ENCODE assay signal across 20 cellular contexts in genomic region chr12:92863255-92863654, GRCh38.
DNase-seq lines count a peak whose midpoint lies in the region; ATAC-seq and TF ChIP-seq lines count a peak whose summit lies in the region.
"Had no signal": no experiment of that assay in that cellular context is flagged by ENCODE, and none has a peak within 500 bp of the region (broad histone marks: within the 10 kb centered on the region; RNA-seq: fewer than 3 reads in every experiment).

No MANE protein-coding gene starts in this region.

- peaks cover 16% of the 10 kb centered on the region for H3K4me1 Mint-ChIP-seq in dendritic cell treated with granulocyte-macrophage colony-stimulating factor and Interleukin-4, amounts not matched to agents 40 ng/mL and 50 ng/mL, for 4 days (ENCODE audit: low read depth)
- H3K4me1 Mint-ChIP-seq in WTC11 = no peaks in the 10 kb centered on the region

- H3K27me3 ChIP-seq in DND-41 (ENCODE audit: insufficient read depth, low read length, poor library complexity) = no peaks in the 10 kb centered on the region

- DNase-seq in DND-41 = peak; percentile 53
- DNase-seq in Jurkat, Clone E6-1 (ENCODE audit: low read depth, low spot score) = peak; percentile 64
- DNase-seq in OCI-M1 (lab: John Stamatoyannopoulos, UW) = peak; percentile 53
- no peak for DNase-seq in middle frontal gyrus (ENCODE audit: extremely low spot score, low spot score)
- DNase-seq in activated T-cell treated with anti-CD3 and anti-CD28 coated beads for 4 hours = no peak
- no peak for DNase-seq in WTC11 (ENCODE audit: low spot score)
- DNase-seq: COR-L47, DMS 273 treated with DMSO at 0.1 percent for 48 hours, GM23248, HCEC 1CT, NCI-H1105 treated with DMSO at 0.1 percent for 48 hours, NCI-H1694 treated with DMSO at 0.1 percent for 48 hours, NCI-H2227 treated with DMSO at 0.1 percent for 48 hours, NCI-H524, NCI-H82, SW 1271 had no signal

- ATAC-seq in DND-41 (ENCODE audit: insufficient read depth, low read depth) (peak; percentile 84), WTC11 (no peak)
- ATAC-seq: Panc1 had no signal

- no peaks in the 10 kb centered on the region for H3K9me3 Mint-ChIP-seq in dendritic cell treated with granulocyte-macrophage colony-stimulating factor and Interleukin-4, amounts not matched to agents 40 ng/mL and 50 ng/mL, for 4 days
- H3K9me3 Mint-ChIP-seq in WTC11 = no peaks in the 10 kb centered on the region

- peaks cover 53% of the 10 kb centered on the region for H3K36me3 ChIP-seq in DND-41 (ENCODE audit: insufficient read depth, low read length)

- no peak overlapping the region for H3K9ac ChIP-seq in DND-41 (ENCODE audit: low read depth, low read length)
- H3K9ac ChIP-seq: GM23248 had no signal

- intact Hi-C loops in dendritic cell treated with granulocyte-macrophage colony-stimulating factor and Interleukin-4, amounts not matched to agents 40 ng/mL and 50 ng/mL, for 4 days (cut with micrococcal nuclease) = no loop called here

- H3K27ac Mint-ChIP-seq in dendritic cell treated with granulocyte-macrophage colony-stimulating factor and Interleukin-4, amounts not matched to agents 40 ng/mL and 50 ng/mL, for 4 days = peak overlapping the region; percentile 28
- H3K27ac Mint-ChIP-seq in WTC11 = no peak overlapping the region

- no peaks in the 10 kb centered on the region for H3K27me3 Mint-ChIP-seq in dendritic cell treated with granulocyte-macrophage colony-stimulating factor and Interleukin-4, amounts not matched to agents 40 ng/mL and 50 ng/mL, for 4 days
- no peaks in the 10 kb centered on the region for H3K27me3 Mint-ChIP-seq in WTC11 (ENCODE audit: low read depth)

- no peak overlapping the region for H2AFZ ChIP-seq in DND-41 (ENCODE audit: low read depth, low read length)
- H2AFZ ChIP-seq: GM23248 had no signal

- no peak overlapping the region for H3K4me3 Mint-ChIP-seq in dendritic cell treated with granulocyte-macrophage colony-stimulating factor and Interleukin-4, amounts not matched to agents 40 ng/mL and 50 ng/mL, for 4 days
- no peak overlapping the region for H3K4me3 Mint-ChIP-seq in WTC11

- H3K9me3 ChIP-seq in DND-41 (ENCODE audit: insufficient read depth, low read length, severe bottlenecking) = no peaks in the 10 kb centered on the region

- H3K4me1 ChIP-seq in DND-41 (ENCODE audit: insufficient read depth, low read length) = peaks cover 9% of the 10 kb centered on the region; the same call in 1 of the 2 replicates

- POLR2A ChIA-PET in WTC11 (lab: Charles Lee) = no interaction called here

- CTCF ChIA-PET in WTC11 (lab: Charles Lee) = no interaction called here

- TF ChIP-seq CTCF in DND-41 (IDR thresholded peaks at IDR 0.05; ENCODE audit: borderline replicate concordance, extremely low read depth, low read length, poor library complexity, severe bottlenecking) (no peak), WTC11 (IDR thresholded peaks at IDR 0.05) (no peak)

- H3K4me3 ChIP-seq in DND-41 (ENCODE audit: low read depth in 1 of 2, low read length in 2 of 2) = no peak overlapping the region
- H3K4me3 ChIP-seq in Jurkat, Clone E6-1 (ENCODE audit: low read length) = no peak overlapping the region
- H3K4me3 ChIP-seq: GM23248 had no signal

- H3K4me2 ChIP-seq in DND-41 (ENCODE audit: insufficient read depth, low read length) = no peak overlapping the region

- no peaks in the 10 kb centered on the region for H4K20me1 ChIP-seq in DND-41 (ENCODE audit: insufficient read depth, low read length)

- H3K79me2 ChIP-seq in DND-41 (ENCODE audit: insufficient read depth, low read length) = peaks cover 16% of the 10 kb centered on the region

- no peak overlapping the region for H3K27ac ChIP-seq in DND-41 (ENCODE audit: low read length)
- H3K27ac ChIP-seq: C4-2B, GM23248, HL-60 had no signal

- H3K36me3 Mint-ChIP-seq in dendritic cell treated with granulocyte-macrophage colony-stimulating factor and Interleukin-4, amounts not matched to agents 40 ng/mL and 50 ng/mL, for 4 days (ENCODE audit: low read depth) = peaks cover 46% of the 10 kb centered on the region
- peaks cover 4% of the 10 kb centered on the region for H3K36me3 Mint-ChIP-seq in WTC11

TF ChIP-seq in WTC11, 78 proteins besides CTCF, POLR2A, EP300 and RAD21:
- TF ChIP-seq, protein P1, sequence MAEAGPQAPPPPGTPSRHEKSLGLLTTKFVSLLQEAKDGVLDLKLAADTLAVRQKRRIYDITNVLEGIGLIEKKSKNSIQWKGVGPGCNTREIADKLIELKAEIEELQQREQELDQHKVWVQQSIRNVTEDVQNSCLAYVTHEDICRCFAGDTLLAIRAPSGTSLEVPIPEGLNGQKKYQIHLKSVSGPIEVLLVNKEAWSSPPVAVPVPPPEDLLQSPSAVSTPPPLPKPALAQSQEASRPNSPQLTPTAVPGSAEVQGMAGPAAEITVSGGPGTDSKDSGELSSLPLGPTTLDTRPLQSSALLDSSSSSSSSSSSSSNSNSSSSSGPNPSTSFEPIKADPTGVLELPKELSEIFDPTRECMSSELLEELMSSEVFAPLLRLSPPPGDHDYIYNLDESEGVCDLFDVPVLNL (CRISPR knock-in tag; IDR thresholded peaks at IDR 0.05; ENCODE audit: borderline replicate concordance, low read depth) = no peak
- TF ChIP-seq E2F5 (CRISPR knock-in tag; IDR thresholded peaks at IDR 0.05) (no peak), ZBTB43 (CRISPR knock-in tag; IDR thresholded peaks at IDR 0.05) (no peak), SMAD3 (CRISPR knock-in tag; IDR thresholded peaks at IDR 0.05; ENCODE audit: borderline replicate concordance) (no peak), ZMAT4 (CRISPR knock-in tag; IDR thresholded peaks at IDR 0.05) (no peak)
- TF ChIP-seq, protein P2, sequence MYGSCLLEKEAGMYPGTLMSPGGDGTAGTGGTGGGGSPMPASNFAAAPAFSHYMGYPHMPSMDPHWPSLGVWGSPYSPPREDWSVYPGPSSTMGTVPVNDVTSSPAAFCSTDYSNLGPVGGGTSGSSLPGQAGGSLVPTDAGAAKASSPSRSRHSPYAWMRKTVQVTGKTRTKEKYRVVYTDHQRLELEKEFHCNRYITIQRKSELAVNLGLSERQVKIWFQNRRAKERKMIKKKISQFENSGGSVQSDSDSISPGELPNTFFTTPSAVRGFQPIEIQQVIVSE (CRISPR knock-in tag; IDR thresholded peaks at IDR 0.05; ENCODE audit: borderline replicate concordance) = no peak

Comparison
In these comparisons a context has a peak if more than half of its experiments do, and no peak if none do; other contexts are left out.
1. DNase-seq: peak in DND-41 (single experiment), Jurkat, Clone E6-1 (single experiment) and OCI-M1 (single experiment); none in middle frontal gyrus (single experiment), activated T-cell treated with anti-CD3 and anti-CD28 coated beads for 4 hours (single experiment) and WTC11 (single experiment).